Comparison of ENCODE assay signal across 29 cellular contexts in the genomic region with DNA sequence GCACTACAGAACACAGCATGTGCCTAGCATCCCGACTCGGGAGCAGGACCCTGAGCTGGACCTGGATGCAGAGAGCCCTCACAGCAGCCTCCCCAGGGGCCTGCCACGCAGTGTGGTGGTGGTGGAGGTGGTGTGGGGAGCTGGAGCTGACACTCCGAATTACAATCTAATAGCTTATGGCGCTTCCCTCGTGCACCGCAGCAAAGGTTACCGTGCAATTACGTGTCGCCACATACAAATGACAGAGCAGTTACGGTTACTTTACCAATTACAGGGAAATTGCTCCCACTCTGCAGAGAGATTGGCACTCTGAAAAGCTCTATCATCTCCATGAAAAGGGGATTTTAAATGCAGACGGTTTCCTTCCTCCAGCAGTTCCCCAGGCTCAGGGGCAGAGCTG.
"Had no signal": no experiment of that assay in that cellular context is flagged by ENCODE, and none has a peak within 500 bp of the region (broad histone marks: within the 10 kb centered on the region; RNA-seq: fewer than 3 reads in every experiment).

No MANE protein-coding gene starts in this region.

- H3K27me3 ChIP-seq: adrenal gland, body of pancreas, esophagus muscularis mucosa, foreskin keratinocyte, gastrocnemius medialis had no signal

- ATAC-seq: activated CD4-positive, alpha-beta T cell treated with anti-CD3 and anti-CD28 coated beads for 36 hours; activated CD8-positive, alpha-beta memory T cell treated with anti-CD3 and anti-CD28 coated beads, Interleukin-2, amount 10 ng/mL, durations not matched to agents 7 days and 5 days; activated CD8-positive, alpha-beta T cell treated with anti-CD3 and anti-CD28 coated beads, Interleukin-2, amount 10 ng/mL, durations not matched to agents 7 days and 5 days; body of pancreas; effector memory CD8-positive, alpha-beta T cell; foreskin keratinocyte; gastrocnemius medialis; T-helper 17 cell had no signal

- H3K4me3 ChIP-seq: adrenal gland, body of pancreas, esophagus muscularis mucosa, gastrocnemius medialis had no signal

- H3K27ac ChIP-seq: adrenal gland, body of pancreas, esophagus muscularis mucosa, foreskin keratinocyte, gastrocnemius medialis had no signal

- H3K9me3 ChIP-seq: adrenal gland, body of pancreas, esophagus muscularis mucosa, gastrocnemius medialis had no signal

- DNase-seq: activated CD4-positive, alpha-beta memory T cell treated with anti-CD3 and anti-CD28 coated beads for 36 hours; activated CD4-positive, alpha-beta T cell treated with anti-CD3 and anti-CD28 coated beads for 36 hours; activated CD4-positive, alpha-beta T cell treated with anti-CD3 and anti-CD28 coated beads, Interleukin-2, amount 10 ng/mL, durations not matched to agents 24 days and 14 days; activated CD4-positive, CD25-positive, alpha-beta regulatory T cell; activated CD4-positive, CD25-positive, alpha-beta regulatory T cell treated with anti-CD3 and anti-CD28 coated beads, Interleukin-2, amount 50 U/mL, for 72 hours; activated CD8-positive, alpha-beta memory T cell treated with anti-CD3 and anti-CD28 coated beads, Interleukin-2, amount 10 ng/mL, durations not matched to agents 7 days and 5 days; activated CD8-positive, alpha-beta memory T cell treated with anti-CD3 and anti-CD28 coated beads, Interleukin-2, amount 50 U/mL, for 4 hours; activated CD8-positive, alpha-beta T cell treated with anti-CD3 and anti-CD28 coated beads, Interleukin-2, amount 10 ng/mL, durations not matched to agents 7 days and 5 days; activated effector memory CD4-positive, alpha-beta T cell treated with anti-CD3 and anti-CD28 coated beads, Interleukin-2, amount 50 U/mL, for 16 hours; activated naive CD4-positive, alpha-beta T cell treated with anti-CD3 and anti-CD28 coated beads for 36 hours; activated naive CD8-positive, alpha-beta T cell treated with anti-CD3 and anti-CD28 coated beads for 36 hours; activated naive CD8-positive, alpha-beta T cell treated with anti-CD3 and anti-CD28 coated beads, Interleukin-2, amount 50 U/mL, for 24 hours; activated T-cell treated with anti-CD3 and anti-CD28 coated beads, Interleukin-2, amount 50 U/mL, for 1 hour; activated T-cell treated with anti-CD3 and anti-CD28 coated beads, Interleukin-2, amount 50 U/mL, for 48 hours; adrenal gland; amygdala; body of pancreas; cortex of kidney; dermis blood vessel endothelial cell; effector CD4-positive, alpha-beta T cell; effector memory CD8-positive, alpha-beta T cell; erythroblast; foreskin keratinocyte; gastrocnemius medialis; glutamatergic neuron; T-helper 1 cell; T-helper 17 cell; T1000 had no signal

- H3K4me1 ChIP-seq: body of pancreas, foreskin keratinocyte, gastrocnemius medialis had no signal

- H3K36me3 ChIP-seq: adrenal gland, esophagus muscularis mucosa, gastrocnemius medialis had no signal
